ENCODE assay signal across 11 cellular contexts in genomic region chr18:13223341-13224148, GRCh38. TPM values are rescaled to one million over a fixed set of nuclear protein-coding genes. Genes with fewer than 3 reads are reported as not detected.
A peak's percentile ranks its signal among the peaks of the same experiment; 100 is the strongest.
DNase-seq lines count a peak whose midpoint lies in the region; ATAC-seq and TF ChIP-seq lines count a peak whose summit lies in the region.
"Had no signal": no experiment of that assay in that cellular context is flagged by ENCODE, and none has a peak within 500 bp of the region (broad histone marks: within the 10 kb centered on the region; RNA-seq: fewer than 3 reads in every experiment).

No MANE protein-coding gene starts in this region.

- POLR2A ChIA-PET in RWPE1 (lab: Yijun Ruan, JAX; ENCODE audit: low non-redundant PET): interaction anchor here (0.7 kb wide), 1 partner anchor 385 kb away, joined by 5 read pairs; no protein-coding TSS in a partner anchor

- DNase-seq in RWPE1 (ENCODE audit: low spot score): no peak
- DNase-seq in medulla oblongata (ENCODE audit: extremely low spot score): peak; percentile 21
- DNase-seq in thoracic aorta (ENCODE audit: low spot score): no peak
- DNase-seq in NCI-H446 (lab: John Stamatoyannopoulos, UW): no peak
- no peak for DNase-seq in amniotic stem cell (lab: John Stamatoyannopoulos, UW)
- DNase-seq: activated CD4-positive, alpha-beta T cell treated with anti-CD3 and anti-CD28 coated beads, Interleukin-2, amount 50 U/mL, for 48 hours; NCI-H226 had no signal

- peaks cover 44% of the 10 kb centered on the region for H3K36me3 Mint-ChIP-seq in dendritic cell treated with granulocyte-macrophage colony-stimulating factor and Interleukin-4, amounts not matched to agents 40 ng/mL and 50 ng/mL, for 4 days (ENCODE audit: low read depth)

- intact Hi-C loops in dendritic cell treated with granulocyte-macrophage colony-stimulating factor and Interleukin-4, amounts not matched to agents 40 ng/mL and 50 ng/mL, for 4 days (cut with micrococcal nuclease): loop anchor here (5.0 kb wide), 1 partner anchor 39 kb away; no protein-coding TSS in a partner anchor

- ATAC-seq in thoracic aorta (ENCODE audit: insufficient number of reproducible peaks, low FRiP score, low read depth): no peak
- no peak for ATAC-seq in HG03097 (IDR thresholded peaks at IDR 0.05; ENCODE audit: low FRiP score, unreplicated experiment)

- H3K27ac ChIP-seq in RWPE1: peak overlapping the region; percentile 89
- H3K27ac ChIP-seq in thoracic aorta: peak overlapping the region; percentile 57 to 94
- H3K27ac ChIP-seq: epithelial cell of prostate had no signal

- peaks cover 74% of the 10 kb centered on the region for H3K4me1 Mint-ChIP-seq in dendritic cell treated with granulocyte-macrophage colony-stimulating factor and Interleukin-4, amounts not matched to agents 40 ng/mL and 50 ng/mL, for 4 days (ENCODE audit: low read depth)

- H3K36me3 ChIP-seq in thoracic aorta: no peaks in the 10 kb centered on the region

- CTCF ChIA-PET in RWPE1 (lab: Yijun Ruan, JAX): interaction anchor here (0.6 kb wide), 1 partner anchor 102 kb away, joined by 3 read pairs; no protein-coding TSS in a partner anchor

- TF ChIP-seq CTCF in RWPE1 (conservative IDR thresholded peaks at IDR 0.05; ENCODE audit: low read depth): no peak
- TF ChIP-seq CTCF in thoracic aorta (IDR thresholded peaks at IDR 0.05): no peak

- peak overlapping the region; percentile 85 for H3K27ac Mint-ChIP-seq in dendritic cell treated with granulocyte-macrophage colony-stimulating factor and Interleukin-4, amounts not matched to agents 40 ng/mL and 50 ng/mL, for 4 days
- H3K27ac Mint-ChIP-seq: progenitor cell of endocrine pancreas had no signal

- no peaks in the 10 kb centered on the region for H3K27me3 Mint-ChIP-seq in dendritic cell treated with granulocyte-macrophage colony-stimulating factor and Interleukin-4, amounts not matched to agents 40 ng/mL and 50 ng/mL, for 4 days

- no peaks in the 10 kb centered on the region for H3K9me3 ChIP-seq in thoracic aorta

- peaks cover 31 to 51% of the 10 kb centered on the region in 2 donors for H3K4me1 ChIP-seq in thoracic aorta (ENCODE audit: control insufficient read depth in 1 of 2, low read depth in 2 of 2)

- no peaks in the 10 kb centered on the region for H3K27me3 ChIP-seq in thoracic aorta (replicated peaks; ENCODE audit: insufficient read depth)

- peak overlapping the region; percentile 80 for H3K4me3 Mint-ChIP-seq in dendritic cell treated with granulocyte-macrophage colony-stimulating factor and Interleukin-4, amounts not matched to agents 40 ng/mL and 50 ng/mL, for 4 days

- H3K9me3 Mint-ChIP-seq in dendritic cell treated with granulocyte-macrophage colony-stimulating factor and Interleukin-4, amounts not matched to agents 40 ng/mL and 50 ng/mL, for 4 days: no peaks in the 10 kb centered on the region

- no peak overlapping the region for H3K4me3 ChIP-seq in thoracic aorta

RNA-seq across cellular contexts. Expression of gene LDLRAD4, which starts 5.0 kb away (rescaled TPM):
- 100 to 1,000 TPM in 1 of 2 donors, 10 to 100 TPM in 1; 98.4 to 135 TPM for total RNA-seq in thoracic aorta
